Comparison of ENCODE assay signal across 8 cellular contexts in genomic region chr3:198048445-198048844, GRCh38.
"Had no signal": no experiment of that assay in that cellular context is flagged by ENCODE, and none has a peak within 500 bp of the region (broad histone marks: within the 10 kb centered on the region; RNA-seq: fewer than 3 reads in every experiment).

No MANE protein-coding gene starts in this region.

- DNase-seq: GM23248, GOT3, H7, H9, HCEC 1CT, HFFc6 had no signal

- H3K9me3 Mint-ChIP-seq: HFFc6 had no signal

- H3K27ac Mint-ChIP-seq: GM23338, H9, HFFc6 had no signal

- H3K36me3 ChIP-seq: HAP-1 had no signal

- H3K4me3 Mint-ChIP-seq: GM23338, H9, HFFc6 had no signal

- H3K4me3 ChIP-seq: GM23248, GM23338, HAP-1 had no signal

- H3K4me1 ChIP-seq: HAP-1 had no signal

- H3K27ac ChIP-seq: GM23248 had no signal

- H3K4me1 Mint-ChIP-seq: GM23338, H9 had no signal
